In genomic region chr20:38247725-38248522, GRCh38 we compare ENCODE assay signal across 2 cellular contexts.
TF ChIP-seq lines count a peak whose summit lies in the region.

No MANE protein-coding gene starts in this region.

TF ChIP-seq in WTC11, 78 proteins besides CTCF, POLR2A, EP300 and RAD21:
- TF ChIP-seq ZNF121 (CRISPR knock-in tag; IDR thresholded peaks at IDR 0.05) = peak; percentile 70

TF ChIP-seq in HepG2, 621 proteins besides CTCF, POLR2A, EP300 and RAD21:
- peak; percentile 69; the same call in 1 of the 2 replicates for TF ChIP-seq ZNF121 (CRISPR knock-in tag; IDR thresholded peaks at IDR 0.05)
